19 cellular contexts compared by ENCODE assay signal in the genomic region with DNA sequence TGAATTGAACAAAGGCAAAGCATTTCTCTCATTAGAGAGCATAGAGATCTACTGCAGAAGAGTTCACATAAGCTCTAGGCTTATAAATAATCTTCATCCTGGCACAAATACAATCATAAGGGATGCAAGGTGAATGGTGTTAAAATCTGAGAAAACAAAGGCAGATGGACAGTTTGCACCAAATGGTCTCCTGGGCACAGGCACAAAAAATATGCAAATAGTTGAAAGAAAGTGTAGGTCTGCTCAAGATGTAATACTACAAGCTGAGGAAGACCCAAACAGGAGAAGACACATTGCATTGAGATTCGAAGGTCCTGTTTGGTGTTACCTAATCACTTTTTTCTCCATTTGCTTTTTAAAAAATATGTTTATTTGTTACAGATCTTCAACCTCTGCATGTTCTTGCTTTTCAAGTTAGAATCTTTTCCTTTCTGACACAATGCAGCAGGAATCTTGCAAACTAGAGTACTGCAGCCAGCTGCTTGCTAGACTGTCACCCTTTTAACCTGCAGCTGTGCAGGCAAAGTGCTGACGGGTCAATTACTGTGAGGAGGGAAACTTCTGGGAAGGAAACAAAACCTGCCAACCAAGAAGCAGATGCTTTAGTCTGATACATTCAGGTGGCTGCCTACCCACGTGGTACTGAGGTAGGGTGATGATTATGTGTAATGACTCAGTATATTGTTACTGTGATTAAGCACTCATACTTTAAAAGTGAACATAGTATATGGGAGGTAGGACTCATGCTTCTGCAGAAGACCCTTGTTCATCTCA.
DNase-seq lines count a peak whose midpoint lies in the region; TF ChIP-seq lines count a peak whose summit lies in the region.
"Had no signal": no experiment of that assay in that cellular context is flagged by ENCODE, and none has a peak within 500 bp of the region (broad histone marks: within the 10 kb centered on the region; RNA-seq: fewer than 3 reads in every experiment).

No MANE protein-coding gene starts in this region.

- H3K9me3 ChIP-seq in neuronal stem cell (replicated peaks in 1 of 2; ENCODE audit: control insufficient read depth in 2 of 2, insufficient read depth in 1 of 2, low read depth in 1 of 2, low read length in 2 of 2) (peaks cover 0 to 2% of the 10 kb centered on the region in 2 donors), spleen (peaks cover 0 to 22% (median 16%) of the 10 kb centered on the region in 8 donors)

- peaks cover 10% of the 10 kb centered on the region for H3K9me3 Mint-ChIP-seq in type B pancreatic cell

- TF ChIP-seq POLR2A in spleen (IDR thresholded peaks at IDR 0.05), result no peak

- peak overlapping the region; percentile 20 for H2AFZ ChIP-seq in neuronal stem cell (ENCODE audit: low read length)

- H3K27ac Mint-ChIP-seq in type B pancreatic cell, result no peak overlapping the region
- H3K27ac Mint-ChIP-seq: endodermal cell; naive B cell; stimulated activated naive CD8-positive, alpha-beta T cell treated with anti-CD3 and anti-CD28 coated beads, Interleukin-15, Interleukin-2, amounts not matched to agents 100 ng/mL and 50 ng/mL, for 24 hours had no signal

- H3K4me3 ChIP-seq in neuronal stem cell (ENCODE audit: low read length in 2 of 2), result no peak overlapping the region
- no peak overlapping the region for H3K4me3 ChIP-seq in spleen
- H3K4me3 ChIP-seq: HAP-1, K562, right atrium auricular region had no signal

- peak; percentile 16 for DNase-seq in H4 (ENCODE audit: low spot score)
- DNase-seq in NCI-H524 treated with DMSO at 0.1 percent for 48 hours (lab: John Stamatoyannopoulos, UW), result peak; percentile 52
- peak; percentile 22 for DNase-seq in epithelial cell of prostate (ENCODE audit: low read depth, low spot score)
- no peak for DNase-seq in neuronal stem cell (ENCODE audit: low spot score)
- no peak for DNase-seq in type B pancreatic cell (ENCODE audit: extremely low spot score, unreplicated experiment)
- DNase-seq in stimulated activated naive CD4-positive, alpha-beta T cell (lab: John Stamatoyannopoulos, UW), result no peak
- no peak for DNase-seq in spleen
- DNase-seq: activated CD8-positive, alpha-beta memory T cell treated with anti-CD3 and anti-CD28 coated beads for 24 hours; activated gamma-delta T cell treated with Interleukin-2 at 50 U/mL for 16 hours; brain microvascular endothelial cell; endodermal cell; left cardiac atrium; naive B cell; NCI-H146 had no signal

- H3K27me3 Mint-ChIP-seq in type B pancreatic cell, result no peaks in the 10 kb centered on the region
- H3K27me3 Mint-ChIP-seq: naive B cell; stimulated activated naive CD8-positive, alpha-beta T cell treated with anti-CD3 and anti-CD28 coated beads, Interleukin-15, Interleukin-2, amounts not matched to agents 100 ng/mL and 50 ng/mL, for 24 hours had no signal

- H3K14ac ChIP-seq in neuronal stem cell (ENCODE audit: low read length), result no peak overlapping the region

- H2BK120ac ChIP-seq in neuronal stem cell (ENCODE audit: low read depth, low read length), result no peak overlapping the region

- H3K36me3 ChIP-seq in neuronal stem cell (replicated peaks in 1 of 2; ENCODE audit: control insufficient read depth in 2 of 2, insufficient read depth in 2 of 2, low read length in 2 of 2) (no peaks in the 10 kb centered on the region), spleen (no peaks in the 10 kb centered on the region)
- H3K36me3 ChIP-seq: brain microvascular endothelial cell, HAP-1, right atrium auricular region had no signal

- WGBS in neuronal stem cell (ENCODE audit: extremely low coverage in 2 of 2, insufficient read length in 2 of 2, insufficient replicate concordance in 1 of 2), 2 donors, result no CpG with 5 or more reads among the region's 3 CpGs
- 26 to 46% (median 28%) methylated on average over 3 of the region's 3 CpGs for WGBS in spleen, 5 donors

- H2BK5ac ChIP-seq in neuronal stem cell (ENCODE audit: low read length), result no peak overlapping the region

- intact Hi-C loops in spleen (cut with DNase I; ENCODE audit: low total_unique reads), result no loop called here

- no peak overlapping the region for H3K18ac ChIP-seq in neuronal stem cell (ENCODE audit: low read length)

- H3K79me1 ChIP-seq in neuronal stem cell (ENCODE audit: low read depth, low read length), result no peaks in the 10 kb centered on the region

- H3K4me1 ChIP-seq in neuronal stem cell (ENCODE audit: control insufficient read depth in 2 of 2, insufficient read depth in 1 of 2, low read depth in 1 of 2, low read length in 2 of 2) (peaks cover 0 to 16% of the 10 kb centered on the region in 2 donors), spleen (no peaks in the 10 kb centered on the region)
- H3K4me1 ChIP-seq: right atrium auricular region had no signal

- H3K27me3 ChIP-seq in neuronal stem cell (ENCODE audit: control insufficient read depth in 3 of 3, insufficient read depth in 3 of 3, low read depth in 1 of 3, low read length in 3 of 3) (no peaks in the 10 kb centered on the region), spleen (replicated peaks in 1 of 7) (no peaks in the 10 kb centered on the region)
- H3K27me3 ChIP-seq: brain microvascular endothelial cell, right atrium auricular region had no signal

- H3K23ac ChIP-seq in neuronal stem cell (ENCODE audit: low read depth, low read length, poor library complexity), result no peak overlapping the region

- no peak overlapping the region for H2AK5ac ChIP-seq in neuronal stem cell (ENCODE audit: low read depth, low read length)

- H4K8ac ChIP-seq in neuronal stem cell (ENCODE audit: low read depth, low read length), result no peak overlapping the region

- no peak overlapping the region for H3K4me3 Mint-ChIP-seq in type B pancreatic cell
- H3K4me3 Mint-ChIP-seq: endodermal cell; naive B cell; stimulated activated naive CD8-positive, alpha-beta T cell treated with anti-CD3 and anti-CD28 coated beads, Interleukin-15, Interleukin-2, amounts not matched to agents 100 ng/mL and 50 ng/mL, for 24 hours had no signal

- H3K4ac ChIP-seq in neuronal stem cell (ENCODE audit: low read length), result no peak overlapping the region

- H2BK12ac ChIP-seq in neuronal stem cell (ENCODE audit: low read length), result no peak overlapping the region

- H3K36me3 Mint-ChIP-seq in type B pancreatic cell, result no peaks in the 10 kb centered on the region
- H3K36me3 Mint-ChIP-seq: naive B cell had no signal

- no peak for TF ChIP-seq CTCF in type B pancreatic cell (conservative IDR thresholded peaks at IDR 0.05)
- no peak for TF ChIP-seq CTCF in spleen (IDR thresholded peaks at IDR 0.05 in 8 of 11, conservative IDR thresholded peaks at IDR 0.05 in 3 of 11)

- no peak overlapping the region for H2BK15ac ChIP-seq in neuronal stem cell (ENCODE audit: low read length)

- no peak overlapping the region for H3K4me2 ChIP-seq in neuronal stem cell (ENCODE audit: insufficient read depth, low read length, poor library complexity, severe bottlenecking)

- H3K9ac ChIP-seq in neuronal stem cell (ENCODE audit: low read depth, low read length, poor library complexity), result no peak overlapping the region

- H4K91ac ChIP-seq in neuronal stem cell (ENCODE audit: low read depth, low read length, poor library complexity), result no peak overlapping the region

- H3K27ac ChIP-seq in epithelial cell of prostate, result no peak overlapping the region
- H3K27ac ChIP-seq in neuronal stem cell (replicated peaks; ENCODE audit: low read length), result no peak overlapping the region
- H3K27ac ChIP-seq in spleen, result no peak overlapping the region
- H3K27ac ChIP-seq: brain microvascular endothelial cell, right atrium auricular region, VCaP had no signal

- peaks cover 8% of the 10 kb centered on the region for H3K4me1 Mint-ChIP-seq in type B pancreatic cell (ENCODE audit: unreplicated experiment)
- H3K4me1 Mint-ChIP-seq: endodermal cell, naive B cell had no signal

Comparison
In these comparisons a context has a peak if more than half of its experiments do, and no peak if none do; other contexts are left out.
1. DNase-seq: peak in H4 (single experiment), NCI-H524 treated with DMSO at 0.1 percent for 48 hours (single experiment) and epithelial cell of prostate (single experiment); none in neuronal stem cell (single experiment), type B pancreatic cell (single experiment), stimulated activated naive CD4-positive, alpha-beta T cell (0 of 6) and spleen (single experiment).